Comparison of ENCODE assay signal across 18 cellular contexts in the genomic region with DNA sequence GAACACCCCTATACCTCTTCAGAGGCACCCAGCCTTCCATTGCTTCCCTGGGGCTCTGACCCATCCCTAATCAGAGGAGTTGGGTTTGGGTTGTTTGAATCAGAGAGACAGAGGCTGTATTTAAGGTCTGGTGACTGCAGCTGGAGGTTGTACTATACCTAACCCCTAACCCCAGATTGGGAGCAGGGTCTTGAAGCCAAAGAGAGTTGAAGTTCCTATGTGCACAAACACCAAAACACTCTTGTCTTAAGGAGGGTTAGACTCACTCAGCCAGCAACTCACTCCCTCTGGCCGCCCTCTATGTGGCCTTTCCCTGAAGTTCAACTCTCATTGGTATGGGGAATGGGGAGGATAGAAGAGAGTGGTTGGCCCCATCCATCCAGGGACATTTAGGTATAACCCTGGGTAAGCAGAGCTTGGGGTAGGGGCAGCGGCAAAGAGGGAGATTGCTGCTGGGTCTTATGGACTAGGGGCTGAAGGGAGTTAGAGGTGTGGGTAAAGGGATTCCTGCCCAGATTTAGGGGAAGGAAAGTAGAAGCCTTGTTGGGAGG.
DNase-seq lines count a peak whose midpoint lies in the region; ATAC-seq and TF ChIP-seq lines count a peak whose summit lies in the region.
"Had no signal": no experiment of that assay in that cellular context is flagged by ENCODE, and none has a peak within 500 bp of the region (broad histone marks: within the 10 kb centered on the region; RNA-seq: fewer than 3 reads in every experiment).

No MANE protein-coding gene starts in this region.

- H3F3A ChIP-seq in neural progenitor cell (ENCODE audit: low read depth), result peaks cover 34% of the 10 kb centered on the region

- CTCF ChIA-PET in MCF 10A (lab: Yijun Ruan, JAX), result interaction anchor here (1.5 kb wide), 1 partner anchor 189 kb away, joined by 3 read pairs; no protein-coding TSS in a partner anchor

- H2AFZ ChIP-seq in OCI-LY3 (ENCODE audit: low read depth, low read length) (no peak overlapping the region), neural progenitor cell (replicated peaks) (no peak overlapping the region)

- no peak overlapping the region for H3K27ac Mint-ChIP-seq in T-helper 2 cell treated with Interferon-gamma antibody and Interleukin-4, amounts not matched to agents 5 μg/mL and 100 μg/mL, for 36 hours
- H3K27ac Mint-ChIP-seq in immature natural killer cell, result no peak overlapping the region
- H3K27ac Mint-ChIP-seq in neural progenitor cell, result no peak overlapping the region
- H3K27ac Mint-ChIP-seq in MCF 10A (ENCODE audit: low read depth, unreplicated experiment), result no peak overlapping the region

- H3K79me2 ChIP-seq in OCI-LY3 (ENCODE audit: low read length), result no peaks in the 10 kb centered on the region
- H3K79me2 ChIP-seq in neural progenitor cell (ENCODE audit: low read depth), result no peaks in the 10 kb centered on the region

- H3K27me3 ChIP-seq in OCI-LY3 (ENCODE audit: low read depth, low read length), result peaks cover 14% of the 10 kb centered on the region
- H3K27me3 ChIP-seq in neural progenitor cell, result peaks cover 100% of the 10 kb centered on the region

- H3K4me1 ChIP-seq in OCI-LY3 (ENCODE audit: low read length), result peaks cover 11% of the 10 kb centered on the region
- H3K4me1 ChIP-seq in neural progenitor cell, result peaks cover 39% of the 10 kb centered on the region

- intact Hi-C loops in MCF 10A (cut with micrococcal nuclease), result no loop called here

- H3K4me3 Mint-ChIP-seq in T-helper 2 cell treated with Interferon-gamma antibody and Interleukin-4, amounts not matched to agents 5 μg/mL and 100 μg/mL, for 36 hours, result peak overlapping the region; percentile 45
- H3K4me3 Mint-ChIP-seq in immature natural killer cell (peak overlapping the region in 4 of 5 donors; percentile 1 to 45 (median 36)), neural progenitor cell (peak overlapping the region; percentile 60), MCF 10A (ENCODE audit: unreplicated experiment) (no peak overlapping the region)

- no peak overlapping the region for H3K4me3 ChIP-seq in OCI-LY3 (ENCODE audit: low read length)
- H3K4me3 ChIP-seq in neural progenitor cell, result no peak overlapping the region
- H3K4me3 ChIP-seq: vagina had no signal

- H3K9ac ChIP-seq in OCI-LY3 (ENCODE audit: low read length) (0 out of 2 replicates have a peak overlapping the region, but pooled peaks have one; percentile 4), neural progenitor cell (no peak overlapping the region)

- H3K9me3 Mint-ChIP-seq in T-helper 2 cell treated with Interferon-gamma antibody and Interleukin-4, amounts not matched to agents 5 μg/mL and 100 μg/mL, for 36 hours, result no peaks in the 10 kb centered on the region
- H3K9me3 Mint-ChIP-seq in immature natural killer cell, result peaks cover 0 to 1% (median 0%) of the 10 kb centered on the region in 6 donors
- no peaks in the 10 kb centered on the region for H3K9me3 Mint-ChIP-seq in neural progenitor cell
- no peaks in the 10 kb centered on the region for H3K9me3 Mint-ChIP-seq in MCF 10A (ENCODE audit: unreplicated experiment)

- H3K9me3 ChIP-seq in OCI-LY3 (ENCODE audit: insufficient read depth, low read length), result no peaks in the 10 kb centered on the region
- no peaks in the 10 kb centered on the region for H3K9me3 ChIP-seq in neural progenitor cell (ENCODE audit: low read depth)
- H3K9me3 ChIP-seq: vagina had no signal

- no peak for TF ChIP-seq CTCF in OCI-LY3 (IDR thresholded peaks at IDR 0.05; ENCODE audit: low read depth, low read length)
- no peak for TF ChIP-seq CTCF in neural progenitor cell (IDR thresholded peaks at IDR 0.05)
- TF ChIP-seq CTCF in MCF 10A (IDR thresholded peaks at IDR 0.05; ENCODE audit: unreplicated experiment), result no peak

- no peaks in the 10 kb centered on the region for H3K36me3 Mint-ChIP-seq in T-helper 2 cell treated with Interferon-gamma antibody and Interleukin-4, amounts not matched to agents 5 μg/mL and 100 μg/mL, for 36 hours (ENCODE audit: low read depth)
- H3K36me3 Mint-ChIP-seq in immature natural killer cell, result no peaks in the 10 kb centered on the region
- H3K36me3 Mint-ChIP-seq in neural progenitor cell, result no peaks in the 10 kb centered on the region
- no peaks in the 10 kb centered on the region for H3K36me3 Mint-ChIP-seq in MCF 10A (ENCODE audit: insufficient read depth, unreplicated experiment)

- no TSS peak for BruUV-seq in MCF 10A (replicated peaks; lab: Mats Ljungman, UMichigan)

- POLR2A ChIA-PET in MCF 10A (lab: Yijun Ruan, JAX), result no interaction called here

- peaks cover 19% of the 10 kb centered on the region for H3K4me1 Mint-ChIP-seq in T-helper 2 cell treated with Interferon-gamma antibody and Interleukin-4, amounts not matched to agents 5 μg/mL and 100 μg/mL, for 36 hours (ENCODE audit: low read depth)
- H3K4me1 Mint-ChIP-seq in immature natural killer cell (peaks cover 24 to 30% of the 10 kb centered on the region in 2 donors), neural progenitor cell (peaks cover 31% of the 10 kb centered on the region), MCF 10A (ENCODE audit: insufficient read depth, unreplicated experiment) (peaks cover 13% of the 10 kb centered on the region)

- H3K27me3 Mint-ChIP-seq in T-helper 2 cell treated with Interferon-gamma antibody and Interleukin-4, amounts not matched to agents 5 μg/mL and 100 μg/mL, for 36 hours (ENCODE audit: low read depth), result peaks cover 81% of the 10 kb centered on the region
- H3K27me3 Mint-ChIP-seq in immature natural killer cell (ENCODE audit: low read depth in 3 of 3), result peaks cover 19 to 45% (median 34%) of the 10 kb centered on the region in 3 donors
- H3K27me3 Mint-ChIP-seq in neural progenitor cell (ENCODE audit: insufficient read depth, low read depth), result peaks cover 65% of the 10 kb centered on the region
- peaks cover 53% of the 10 kb centered on the region for H3K27me3 Mint-ChIP-seq in MCF 10A (ENCODE audit: insufficient read depth, unreplicated experiment)

- H3K27ac ChIP-seq in OCI-LY3 (ENCODE audit: low read length), result no peak overlapping the region
- no peak overlapping the region for H3K27ac ChIP-seq in neural progenitor cell
- H3K27ac ChIP-seq: vagina had no signal

- no peak for DNase-seq in T-helper 2 cell treated with Interferon-gamma antibody and Interleukin-4, amounts not matched to agents 5 μg/mL and 100 μg/mL, for 36 hours (ENCODE audit: low spot score)
- DNase-seq in T-helper 2 cell, result no peak
- DNase-seq in immature natural killer cell, result no peak
- DNase-seq in neural progenitor cell (ENCODE audit: low spot score), result no peak
- DNase-seq in MCF 10A (ENCODE audit: unreplicated experiment), result no peak
- DNase-seq: 8988T; activated CD4-positive, alpha-beta T cell treated with anti-CD3 and anti-CD28 coated beads for 48 hours; anterior cingulate cortex; central memory CD4-positive, alpha-beta T cell; erythroblast; kidney glomerular epithelial cell; NCI-H2171; NCI-H524 treated with DMSO at 0.1 percent for 48 hours; nucleus accumbens had no signal

- H3K4me2 ChIP-seq in OCI-LY3 (ENCODE audit: low read length) (peak overlapping the region; percentile 53), neural progenitor cell (peak overlapping the region; percentile 79)

- H4K20me1 ChIP-seq in OCI-LY3 (ENCODE audit: insufficient read depth, low read length) (no peaks in the 10 kb centered on the region), neural progenitor cell (ENCODE audit: low read depth) (peaks cover 95% of the 10 kb centered on the region)

- no peak for ATAC-seq in GM21526 (IDR thresholded peaks at IDR 0.05; ENCODE audit: low FRiP score, unreplicated experiment)
- ATAC-seq in HG03108 (IDR thresholded peaks at IDR 0.05; ENCODE audit: unreplicated experiment), result no peak

- H3K36me3 ChIP-seq in OCI-LY3 (replicated peaks; ENCODE audit: low read depth, low read length) (no peaks in the 10 kb centered on the region), neural progenitor cell (no peaks in the 10 kb centered on the region)
- H3K36me3 ChIP-seq: vagina had no signal
